In the genomic region with DNA sequence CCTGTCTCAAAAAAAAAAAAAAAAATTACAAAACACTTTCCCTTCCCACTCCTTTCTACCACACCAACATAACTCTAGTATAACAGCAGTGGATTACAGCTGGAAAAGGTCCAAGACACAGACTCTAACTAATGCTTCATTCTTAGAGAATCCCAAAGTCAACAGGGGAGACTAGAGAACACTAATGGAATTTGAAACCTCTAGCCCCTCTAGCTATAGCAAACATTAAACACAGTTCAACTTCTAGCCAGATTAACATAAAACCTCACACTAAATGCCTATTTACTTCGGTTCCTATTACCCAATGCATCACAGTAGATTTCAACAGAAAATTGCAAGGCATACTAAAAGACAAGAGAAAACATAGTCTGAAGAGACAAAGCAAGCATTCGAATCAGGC, we compare ENCODE assay signal across 16 cellular contexts. TPM values are rescaled to one million over a fixed set of nuclear protein-coding genes. Genes with fewer than 3 reads are reported as not detected.
DNase-seq lines count a peak whose midpoint lies in the region; ATAC-seq and TF ChIP-seq lines count a peak whose summit lies in the region.
"Had no signal": no experiment of that assay in that cellular context is flagged by ENCODE, and none has a peak within 500 bp of the region (broad histone marks: within the 10 kb centered on the region; RNA-seq: fewer than 3 reads in every experiment).

No MANE protein-coding gene starts in this region.

- H3K9me3 Mint-ChIP-seq in naive thymus-derived CD8-positive, alpha-beta T cell = peaks cover 5 to 35% (median 19%) of the 10 kb centered on the region in 9 donors

- in situ Hi-C loops in astrocyte of the spinal cord (cut with HindIII; ENCODE audit: low sequenced_read_pairs) = no loop called here

- TF ChIP-seq CTCF in AG04450 (IDR thresholded peaks at IDR 0.05; ENCODE audit: low read depth, low read length) (no peak), astrocyte of the spinal cord (IDR thresholded peaks at IDR 0.05; ENCODE audit: low read depth, low read length) (no peak), lower leg skin (IDR thresholded peaks at IDR 0.05) (no peak), tibial artery (IDR thresholded peaks at IDR 0.05) (no peak)

- H3K4me3 ChIP-seq in AG04450 (ENCODE audit: low read depth, low read length) (no peak overlapping the region), astrocyte of the spinal cord (ENCODE audit: low read depth, low read length) (no peak overlapping the region), lower leg skin (ENCODE audit: low read depth, poor library complexity, severe bottlenecking) (no peak overlapping the region), tibial artery (no peak overlapping the region)
- H3K4me3 ChIP-seq: adrenal gland, pancreas, suprapubic skin had no signal

- no peaks in the 10 kb centered on the region for H3K4me1 ChIP-seq in tibial artery
- H3K4me1 ChIP-seq: adrenal gland had no signal

- no peak overlapping the region for H3K4me3 Mint-ChIP-seq in naive thymus-derived CD8-positive, alpha-beta T cell
- H3K4me3 Mint-ChIP-seq: dendritic cell treated with granulocyte-macrophage colony-stimulating factor and Interleukin-4, amounts not matched to agents 40 ng/mL and 50 ng/mL, for 4 days had no signal

- H3K4me1 Mint-ChIP-seq in naive thymus-derived CD8-positive, alpha-beta T cell = no peaks in the 10 kb centered on the region

- no peak for ATAC-seq in naive thymus-derived CD8-positive, alpha-beta T cell
- ATAC-seq: pancreas had no signal

- no peak overlapping the region for H3K27ac Mint-ChIP-seq in naive thymus-derived CD8-positive, alpha-beta T cell
- H3K27ac Mint-ChIP-seq: dendritic cell treated with granulocyte-macrophage colony-stimulating factor and Interleukin-4, amounts not matched to agents 40 ng/mL and 50 ng/mL, for 4 days had no signal

- no peak for TF ChIP-seq POLR2A in lower leg skin (IDR thresholded peaks at IDR 0.05)

- peaks cover 3% of the 10 kb centered on the region for H3K27me3 ChIP-seq in AG04450 (ENCODE audit: control insufficient read depth, insufficient read depth, low read length)
- peaks cover 0 to 2% of the 10 kb centered on the region in 2 donors for H3K27me3 ChIP-seq in tibial artery
- H3K27me3 ChIP-seq: adrenal gland, pancreas, suprapubic skin had no signal

- CTCF ChIA-PET in AG04450 (lab: Charles Lee) = no interaction called here

- DNase-seq in AG04450 (ENCODE audit: low read depth, low spot score) = peak; percentile 50
- DNase-seq in LoVo (ENCODE audit: low spot score) = peak; percentile 24
- peak; percentile 78 for DNase-seq in astrocyte of the spinal cord (ENCODE audit: low read depth, low spot score)
- DNase-seq in kidney glomerular epithelial cell (lab: John Stamatoyannopoulos, UW) = peak; percentile 64
- no peak for DNase-seq in activated T-cell treated with anti-CD3 and anti-CD28 coated beads, Interleukin-2, amount 50 U/mL, for 48 hours
- DNase-seq in lower leg skin (ENCODE audit: low spot score in 2 of 2) = no peak
- no peak for DNase-seq in naive thymus-derived CD8-positive, alpha-beta T cell
- DNase-seq in tibial artery = no peak
- DNase-seq: activated CD4-positive, CD25-positive, alpha-beta regulatory T cell; adrenal gland; DMS153; MV-4-11; pancreas; SW 1271 had no signal

- no peaks in the 10 kb centered on the region for H3K36me3 ChIP-seq in tibial artery
- H3K36me3 ChIP-seq: adrenal gland, pancreas, suprapubic skin had no signal

- intact Hi-C loops in lower leg skin (cut with DNase I; ENCODE audit: low total_unique reads) (no loop called here), tibial artery (cut with DNase I; ENCODE audit: low total_unique reads) (no loop called here)

- 67 to 70% methylated on average over 2 of the region's 2 CpGs for WGBS in lower leg skin, 2 donors

- POLR2A ChIA-PET in AG04450 (lab: Yijun Ruan, JAX) = no interaction called here
- POLR2A ChIA-PET in naive thymus-derived CD8-positive, alpha-beta T cell (lab: Charles Lee) = no interaction called here

- peaks cover 0 to 29% (median 11%) of the 10 kb centered on the region in 3 donors for H3K36me3 Mint-ChIP-seq in naive thymus-derived CD8-positive, alpha-beta T cell

- H3K27ac ChIP-seq in AG04450 (ENCODE audit: low read depth, low read length) (no peak overlapping the region), tibial artery (no peak overlapping the region)
- H3K27ac ChIP-seq: adrenal gland, pancreas, suprapubic skin had no signal

- H3K27me3 Mint-ChIP-seq in naive thymus-derived CD8-positive, alpha-beta T cell = peaks cover 8 to 18% (median 11%) of the 10 kb centered on the region in 5 donors

- H3K9me3 ChIP-seq in AG04450 (ENCODE audit: control insufficient read depth, insufficient read depth, low read length) = peaks cover 6% of the 10 kb centered on the region
- peaks cover 0 to 8% (median 5%) of the 10 kb centered on the region in 3 donors for H3K9me3 ChIP-seq in tibial artery
- H3K9me3 ChIP-seq: adrenal gland, pancreas, suprapubic skin had no signal

RNA-seq across cellular contexts. Expression of gene DHX15, which starts 10.5 kb away (rescaled TPM):
- polyA plus RNA-seq in AG04450 (2011; rRNA removed) = 125 and 158 TPM in 2 replicates
- polyA minus RNA-seq in AG04450 (2011; rRNA and poly(A)+ RNA removed) = 138 and 172 TPM in 2 replicates
- 100 to 1,000 TPM; 106 to 125 (median 119) TPM for total RNA-seq in lower leg skin
- total RNA-seq in naive thymus-derived CD8-positive, alpha-beta T cell = 100 to 1,000 TPM; 155 to 157 TPM
- 10 to 100 TPM; 36.5 to 49.4 (median 38.0) TPM for polyA plus RNA-seq in naive thymus-derived CD8-positive, alpha-beta T cell

Comparison
In these comparisons a context has a peak if more than half of its experiments do, and no peak if none do; other contexts are left out.
1. DNase-seq: peak in AG04450 (single experiment), LoVo (single experiment), astrocyte of the spinal cord (single experiment) and kidney glomerular epithelial cell (single experiment); none in activated T-cell treated with anti-CD3 and anti-CD28 coated beads, Interleukin-2, amount 50 U/mL, for 48 hours (0 of 2), lower leg skin (0 of 2), naive thymus-derived CD8-positive, alpha-beta T cell (0 of 10) and tibial artery (0 of 2).